28 cellular contexts compared by ENCODE assay signal in genomic region chr3:110094002-110094401, GRCh38.
"Had no signal": no experiment of that assay in that cellular context is flagged by ENCODE, and none has a peak within 500 bp of the region (broad histone marks: within the 10 kb centered on the region; RNA-seq: fewer than 3 reads in every experiment).

No MANE protein-coding gene starts in this region.

- H3K36me3 ChIP-seq: neural progenitor cell, ovary, right lobe of liver, sigmoid colon, spleen, suprapubic skin, tibial artery, transverse colon, upper lobe of right lung, uterus had no signal

- H2AFZ ChIP-seq: neural progenitor cell, parathyroid adenoma had no signal

- DNase-seq: natural killer cell; occipital lobe; ovary; posterior cingulate gyrus; psoas muscle; right cardiac atrium; right lobe of liver; sigmoid colon; small intestine; spleen; stimulated activated CD4-positive, alpha-beta T cell treated with anti-CD3 and anti-CD28 coated beads, Interleukin-12 subunit alpha, Interleukin-12 subunit beta, amount 100 ng/mL, for 4 hours; stimulated activated CD4-positive, alpha-beta T cell treated with anti-CD3 and anti-CD28 coated beads, Interleukin-1b, Interleukin-23, amount 100 ng/mL, for 48 hours; stimulated activated CD4-positive, alpha-beta T cell treated with anti-CD3 and anti-CD28 coated beads, Interleukin-4, amount 100 ng/mL, for 1 hour; stimulated activated CD4-positive, alpha-beta T cell treated with anti-CD3 and anti-CD28 coated beads, Interleukin-4, amount 100 ng/mL, for 4 hours; stimulated activated CD8-positive, alpha-beta memory T cell treated with anti-CD3 and anti-CD28 coated beads, Interleukin-4, amount 100 ng/mL, for 48 hours; stimulated activated naive CD4-positive, alpha-beta T cell; stimulated activated naive CD8-positive, alpha-beta T cell treated with anti-CD3 and anti-CD28 coated beads, Interleukin-15, amount 100 ng/mL, for 72 hours; stimulated activated naive CD8-positive, alpha-beta T cell treated with anti-CD3 and anti-CD28 coated beads, Interleukin-15, Interleukin-2, amounts not matched to agents 100 U/mL and 50 U/mL, for 24 hours; substantia nigra; testis; tibial artery; transverse colon; upper lobe of right lung; uterus had no signal

- H3K27ac ChIP-seq: neural progenitor cell, ovary, parathyroid adenoma, psoas muscle, right lobe of liver, sigmoid colon, spleen, suprapubic skin, testis, tibial artery, transverse colon, upper lobe of right lung, uterus had no signal

- H3K4me3 ChIP-seq: neural progenitor cell, ovary, psoas muscle, right lobe of liver, sigmoid colon, spleen, suprapubic skin, testis, tibial artery, transverse colon, upper lobe of right lung, uterus had no signal

- H3K27me3 ChIP-seq: neural progenitor cell, ovary, right lobe of liver, sigmoid colon, spleen, suprapubic skin, testis, tibial artery, transverse colon, upper lobe of right lung, uterus had no signal

- H3K9ac ChIP-seq: neural progenitor cell, parathyroid adenoma had no signal

- H3K4me2 ChIP-seq: neural progenitor cell had no signal

- H3K79me2 ChIP-seq: parathyroid adenoma had no signal

- ATAC-seq: natural killer cell; psoas muscle; right cardiac atrium; right lobe of liver; stimulated activated memory B cell treated with anti-CD40 and anti-IgM and Interleukin-4, amounts not matched to agents 10 μg/mL and 1 μg/mL and 100 μg/mL, for 72 hours; stimulated activated naive CD8-positive, alpha-beta T cell treated with anti-CD3 and anti-CD28 coated beads, Interleukin-15, amount 100 ng/mL, for 72 hours; stimulated activated naive CD8-positive, alpha-beta T cell treated with anti-CD3 and anti-CD28 coated beads, Interleukin-15, Interleukin-2, amounts not matched to agents 100 U/mL and 50 U/mL, for 24 hours; upper lobe of right lung had no signal

- H3K4me1 ChIP-seq: neural progenitor cell, parathyroid adenoma, psoas muscle, right lobe of liver, spleen, suprapubic skin, testis, transverse colon, upper lobe of right lung, uterus had no signal

- H3K9me3 ChIP-seq: ovary, psoas muscle, right lobe of liver, sigmoid colon, testis, tibial artery, transverse colon, upper lobe of right lung, uterus had no signal
